In genomic region chr6:42879372-42880239, GRCh38 we compare ENCODE assay signal across 8 cellular contexts. TPM values are rescaled to one million over a fixed set of nuclear protein-coding genes. Genes with fewer than 3 reads are reported as not detected.
DNase-seq lines count a peak whose midpoint lies in the region; ATAC-seq and TF ChIP-seq lines count a peak whose summit lies in the region.

Gene RPL7L1 (plus strand): TSS chr6:42879616. CDS start chr6:42879911, 295 bp downstream.

- H3K4me1 ChIP-seq in muscle layer of duodenum (ENCODE audit: control insufficient read depth in 1 of 2, insufficient read depth in 2 of 2, low read length in 2 of 2): peaks cover 0 to 10% of the 10 kb centered on the region in 2 donors

- H3K4me1 Mint-ChIP-seq in activated T-cell treated with anti-CD3 and anti-CD28 coated beads, Interleukin-2, amount 50 U/mL, for 24 hours (ENCODE audit: low read depth): peaks cover 28% of the 10 kb centered on the region

- peak; percentile 94 for DNase-seq in DMS53 treated with DMSO at 0.1 percent for 48 hours (lab: John Stamatoyannopoulos, UW; ENCODE audit: unreplicated experiment)
- peak; percentile 86 for DNase-seq in Jurkat, Clone E6-1 (ENCODE audit: low read depth, low spot score)
- peak; percentile 88 for DNase-seq in activated T-cell treated with anti-CD3 and anti-CD28 coated beads, Interleukin-2, amount 50 U/mL, for 24 hours
- DNase-seq in stimulated activated CD8-positive, alpha-beta memory T cell treated with anti-CD3 and anti-CD28 coated beads, Interleukin-7, amount 100 ng/mL, for 4 hours (ENCODE audit: low read depth in 2 of 2): peak; percentile 75 to 83

- no peaks in the 10 kb centered on the region for H3K27me3 Mint-ChIP-seq in activated T-cell treated with anti-CD3 and anti-CD28 coated beads, Interleukin-2, amount 50 U/mL, for 24 hours

- H3K4me3 ChIP-seq in Jurkat, Clone E6-1 (ENCODE audit: low read length): peak within 1 kb of the TSS; percentile 98
- peak within 1 kb of the TSS; percentile 73 to 100 for H3K4me3 ChIP-seq in muscle layer of duodenum (ENCODE audit: low read depth in 1 of 2, low read length in 2 of 2)

- peaks cover 53% of the 10 kb centered on the region for H3K36me3 Mint-ChIP-seq in activated T-cell treated with anti-CD3 and anti-CD28 coated beads, Interleukin-2, amount 50 U/mL, for 24 hours (ENCODE audit: low read depth)

- peak within 1 kb of the TSS; percentile 100 for H3K27ac Mint-ChIP-seq in activated T-cell treated with anti-CD3 and anti-CD28 coated beads, Interleukin-2, amount 50 U/mL, for 24 hours

- peak within 1 kb of the TSS; percentile 98 for H3K27ac ChIP-seq in muscle layer of duodenum (ENCODE audit: low read length)

- peaks cover 11 to 20% of the 10 kb centered on the region in 2 donors for H3K36me3 ChIP-seq in muscle layer of duodenum (ENCODE audit: control insufficient read depth in 1 of 2, insufficient read depth in 2 of 2, low read length in 2 of 2)

- ATAC-seq in GM21717 (IDR thresholded peaks at IDR 0.05; ENCODE audit: unreplicated experiment) (peak; percentile 85), esophagus mucosa (peak; percentile 95)

- no peaks in the 10 kb centered on the region for H3K9me3 ChIP-seq in muscle layer of duodenum (ENCODE audit: control insufficient read depth in 1 of 2, low read length in 2 of 2)

- H3K27me3 ChIP-seq in muscle layer of duodenum (ENCODE audit: low read depth, low read length): no peaks in the 10 kb centered on the region

- peak within 1 kb of the TSS; percentile 98 for H3K4me3 Mint-ChIP-seq in activated T-cell treated with anti-CD3 and anti-CD28 coated beads, Interleukin-2, amount 50 U/mL, for 24 hours

- H3K9me3 Mint-ChIP-seq in activated T-cell treated with anti-CD3 and anti-CD28 coated beads, Interleukin-2, amount 50 U/mL, for 24 hours: no peaks in the 10 kb centered on the region

TF ChIP-seq in PFSK-1, 5 proteins besides CTCF, POLR2A, EP300 and RAD21:
- peak; percentile 70; the same call in 1 of the 2 replicates for TF ChIP-seq SIN3A (IDR thresholded peaks at IDR 0.05; ENCODE audit: borderline replicate concordance, insufficient read depth, low read length)
- TF ChIP-seq REST (IDR thresholded peaks at IDR 0.05; ENCODE audit: insufficient read depth in 1 of 2, low read depth in 2 of 2, low read length in 2 of 2): peak in 1 of 2 experiments; percentile 79; a peak in 1 of 4 replicates
- TF ChIP-seq POLR2AphosphoS5 (IDR thresholded peaks at IDR 0.05; ENCODE audit: low read depth, low read length): peak; percentile 98
- peak; percentile 81 for TF ChIP-seq FOXP2 (optimal IDR thresholded peaks at IDR 0.05; ENCODE audit: borderline replicate concordance, extremely low read depth, extremely low read length, insufficient read depth)
- TF ChIP-seq TAF1 (IDR thresholded peaks at IDR 0.05; ENCODE audit: borderline replicate concordance, insufficient read depth, low read length): peak; percentile 94

RNA-seq across cellular contexts. Expression of gene RPL7L1, which starts in this region (rescaled TPM):
- polyA plus RNA-seq in Jurkat, Clone E6-1 (2012; ENCODE audit: insufficient read depth, insufficient read length): 118 TPM
- polyA plus RNA-seq in PFSK-1 (2012; ENCODE audit: insufficient read length, low read depth): 85.7 TPM
- 62.7 TPM for total RNA-seq in esophagus mucosa

Comparison
In these comparisons a context has a peak if more than half of its experiments do, and no peak if none do; other contexts are left out.
1. Peak in every context shown above with its lines: DNase-seq, ATAC-seq, H3K4me3 ChIP-seq and H3K27ac ChIP-seq.